ENCODE assay signal across 8 cellular contexts in the genomic region with DNA sequence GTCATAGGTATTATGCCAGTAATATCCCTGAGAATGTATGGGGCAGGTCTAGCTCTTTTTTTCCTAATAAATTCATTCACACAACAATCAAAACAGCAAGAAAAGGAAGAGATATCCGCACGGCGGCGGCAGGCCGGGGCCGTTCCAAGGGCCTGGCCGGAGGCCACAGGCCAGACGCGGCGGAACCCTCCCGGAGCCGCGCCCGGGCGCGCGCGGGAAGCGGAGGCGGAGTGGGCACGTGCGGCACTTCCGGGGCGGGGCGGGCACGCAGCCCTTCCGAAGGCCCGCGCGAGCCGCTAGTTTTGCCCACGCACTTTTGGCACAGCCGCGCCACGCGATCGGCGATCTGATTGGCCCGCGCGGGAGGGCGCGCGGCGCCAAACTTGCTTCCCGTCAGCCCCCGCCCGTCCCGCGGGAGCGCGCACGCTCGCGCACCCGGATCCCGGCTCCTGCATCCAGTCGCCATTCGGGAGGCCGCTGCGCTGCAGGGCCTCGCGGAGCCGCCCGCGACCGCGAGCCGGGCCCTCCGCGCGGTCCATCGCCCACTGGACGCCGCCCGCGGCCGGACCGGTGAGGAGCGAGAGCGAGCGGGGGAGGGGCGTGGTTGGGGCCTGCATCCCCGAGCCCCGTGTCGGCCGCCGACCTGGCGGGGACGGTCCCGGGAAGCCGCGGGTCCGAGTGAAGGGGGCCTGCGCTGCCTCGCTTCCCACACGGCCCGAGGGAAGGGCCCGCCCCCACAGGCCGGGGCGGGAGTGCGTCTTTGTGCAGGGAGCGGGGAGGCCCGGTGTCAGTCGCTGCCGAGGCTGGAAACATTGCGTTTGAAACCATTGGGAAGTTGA. TPM values are rescaled to one million over a fixed set of nuclear protein-coding genes. Genes with fewer than 3 reads are reported as not detected.
DNase-seq lines count a peak whose midpoint lies in the region; ATAC-seq, FAIRE-seq and TF ChIP-seq lines count a peak whose summit lies in the region.

A gene with protein sequence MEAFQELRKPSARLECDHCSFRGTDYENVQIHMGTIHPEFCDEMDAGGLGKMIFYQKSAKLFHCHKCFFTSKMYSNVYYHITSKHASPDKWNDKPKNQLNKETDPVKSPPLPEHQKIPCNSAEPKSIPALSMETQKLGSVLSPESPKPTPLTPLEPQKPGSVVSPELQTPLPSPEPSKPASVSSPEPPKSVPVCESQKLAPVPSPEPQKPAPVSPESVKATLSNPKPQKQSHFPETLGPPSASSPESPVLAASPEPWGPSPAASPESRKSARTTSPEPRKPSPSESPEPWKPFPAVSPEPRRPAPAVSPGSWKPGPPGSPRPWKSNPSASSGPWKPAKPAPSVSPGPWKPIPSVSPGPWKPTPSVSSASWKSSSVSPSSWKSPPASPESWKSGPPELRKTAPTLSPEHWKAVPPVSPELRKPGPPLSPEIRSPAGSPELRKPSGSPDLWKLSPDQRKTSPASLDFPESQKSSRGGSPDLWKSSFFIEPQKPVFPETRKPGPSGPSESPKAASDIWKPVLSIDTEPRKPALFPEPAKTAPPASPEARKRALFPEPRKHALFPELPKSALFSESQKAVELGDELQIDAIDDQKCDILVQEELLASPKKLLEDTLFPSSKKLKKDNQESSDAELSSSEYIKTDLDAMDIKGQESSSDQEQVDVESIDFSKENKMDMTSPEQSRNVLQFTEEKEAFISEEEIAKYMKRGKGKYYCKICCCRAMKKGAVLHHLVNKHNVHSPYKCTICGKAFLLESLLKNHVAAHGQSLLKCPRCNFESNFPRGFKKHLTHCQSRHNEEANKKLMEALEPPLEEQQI (plus strand): TSS at position 430 of the 839 bp plus-strand sequence. CDS start 9,340 bp downstream, outside the sequence.

- peaks cover 3% of the 10 kb centered on the region for H3K9me3 Mint-ChIP-seq in activated naive CD8-positive, alpha-beta T cell treated with anti-CD3 and anti-CD28 coated beads, Interleukin-2, amount 50 U/mL, for 24 hours

- H3K36me3 Mint-ChIP-seq in activated naive CD8-positive, alpha-beta T cell treated with anti-CD3 and anti-CD28 coated beads, Interleukin-2, amount 50 U/mL, for 24 hours (ENCODE audit: low read depth): peaks cover 21% of the 10 kb centered on the region

- H3K4me3 ChIP-seq in pancreas (peak within 1 kb of the TSS; percentile 80 to 94 (median 82)), thyroid gland (replicated peaks in 1 of 3) (peak within 1 kb of the TSS; percentile 51 to 91 (median 82))

- TF ChIP-seq POLR2A in GM12891 (IDR thresholded peaks at IDR 0.05; ENCODE audit: low read depth, low read length): peak; percentile 78
- peak; percentile 73 to 95 for TF ChIP-seq POLR2A in thyroid gland (IDR thresholded peaks at IDR 0.05)

- H3K9me3 ChIP-seq in pancreas (no peaks in the 10 kb centered on the region), thyroid gland (no peaks in the 10 kb centered on the region)

- DNase-seq in GM12891 (ENCODE audit: insufficient read length, low spot score): peak; percentile 81
- DNase-seq in NCI-H1417 (lab: John Stamatoyannopoulos, UW): peak; percentile 99 to 100 (median 99)
- DNase-seq in SW480 (ENCODE audit: low spot score): peak; percentile 95
- peak; percentile 95 for DNase-seq in activated naive CD8-positive, alpha-beta T cell treated with anti-CD3 and anti-CD28 coated beads, Interleukin-2, amount 50 U/mL, for 24 hours
- DNase-seq in Right ventricle myocardium superior: peak; percentile 99
- peak; percentile 93 to 98 (median 96) for DNase-seq in pancreas
- peak; percentile 97 for DNase-seq in thyroid gland

- H3K4me1 ChIP-seq in pancreas: peaks cover 11 to 29% (median 21%) of the 10 kb centered on the region in 3 donors
- peaks cover 12 to 31% of the 10 kb centered on the region in 2 donors for H3K4me1 ChIP-seq in thyroid gland

- peaks cover 52% of the 10 kb centered on the region for H3K4me1 Mint-ChIP-seq in activated naive CD8-positive, alpha-beta T cell treated with anti-CD3 and anti-CD28 coated beads, Interleukin-2, amount 50 U/mL, for 24 hours

- H3K27me3 ChIP-seq in pancreas: no peaks in the 10 kb centered on the region
- H3K27me3 ChIP-seq in thyroid gland: no peaks in the 10 kb centered on the region

- H3K27ac Mint-ChIP-seq in activated naive CD8-positive, alpha-beta T cell treated with anti-CD3 and anti-CD28 coated beads, Interleukin-2, amount 50 U/mL, for 24 hours: peak within 1 kb of the TSS; percentile 96

- ATAC-seq in HG02763 (IDR thresholded peaks at IDR 0.05; ENCODE audit: unreplicated experiment) (peak; percentile 84), Right ventricle myocardium superior (ENCODE audit: poor library complexity) (peak; percentile 97), pancreas (peak; percentile 93 to 97 (median 96))
- ATAC-seq in activated naive CD8-positive, alpha-beta T cell treated with anti-CD3 and anti-CD28 coated beads, Interleukin-2, amount 50 U/mL, for 24 hours: peak; percentile 86

- intact Hi-C loops in Right ventricle myocardium superior (cut with DNase I) (no loop called here), pancreas (cut with DNase I) (no loop called here), thyroid gland (cut with DNase I) (no loop called here)

- 0 to 1% methylated on average over 75 to 107 of the region's 107 CpGs for WGBS in pancreas, 2 donors
- WGBS in thyroid gland, 2 donors: 0 to 1% methylated on average over 53 to 58 of the region's 107 CpGs

- peak; percentile 99 for FAIRE-seq in GM12891 (lab: Jason Lieb, UNC)
- FAIRE-seq in pancreas (lab: Jason Lieb, UNC): no peak

- peak within 1 kb of the TSS; percentile 91 for H3K4me3 Mint-ChIP-seq in activated naive CD8-positive, alpha-beta T cell treated with anti-CD3 and anti-CD28 coated beads, Interleukin-2, amount 50 U/mL, for 24 hours

- no peak for TF ChIP-seq CTCF in pancreas (IDR thresholded peaks at IDR 0.05)
- no peak for TF ChIP-seq CTCF in thyroid gland (IDR thresholded peaks at IDR 0.05)

- no peaks in the 10 kb centered on the region for H3K36me3 ChIP-seq in pancreas
- no peaks in the 10 kb centered on the region for H3K36me3 ChIP-seq in thyroid gland

- no peaks in the 10 kb centered on the region for H3K27me3 Mint-ChIP-seq in activated naive CD8-positive, alpha-beta T cell treated with anti-CD3 and anti-CD28 coated beads, Interleukin-2, amount 50 U/mL, for 24 hours

- H3K27ac ChIP-seq in pancreas: peak within 1 kb of the TSS; percentile 56 to 82 (median 76)
- H3K27ac ChIP-seq in thyroid gland: peak within 1 kb of the TSS; percentile 83 to 94 (median 89)

TF ChIP-seq in GM12891, 5 proteins besides CTCF, POLR2A, EP300 and RAD21:
- TF ChIP-seq POU2F2 (IDR thresholded peaks at IDR 0.05; ENCODE audit: low read depth, low read length): peak; percentile 44; the same call in 1 of the 2 replicates
- peak; percentile 8 for TF ChIP-seq PAX5 (IDR thresholded peaks at IDR 0.05; ENCODE audit: insufficient read depth, low read length, severe bottlenecking)
- peak; percentile 78 for TF ChIP-seq POLR2AphosphoS5 (IDR thresholded peaks at IDR 0.05; ENCODE audit: low read depth, low read length)
- TF ChIP-seq SPI1 (IDR thresholded peaks at IDR 0.05; ENCODE audit: low read depth, low read length): 0 out of 2 replicates have a peak, but pooled peaks have one; percentile 9
- TF ChIP-seq TAF1 (IDR thresholded peaks at IDR 0.05; ENCODE audit: low read depth, low read length): peak; percentile 83; the same call in 1 of the 2 replicates

RNA-seq across cellular contexts. Expression of the gene that starts here (rescaled TPM):
- polyA plus RNA-seq in GM12891 (2012; ENCODE audit: low read depth, missing spikeins): 16.4 TPM
- total RNA-seq in Right ventricle myocardium superior (8.2 TPM), pancreas (10 to 100 TPM in 1 of 6 donors, 1 to 10 TPM in 5; 6.5 to 12.3 (median 8.8) TPM), thyroid gland (10 to 100 TPM; 15.6 to 32.1 (median 18.0) TPM)
- 1 to 10 TPM; 3.6 to 4.8 TPM for polyA plus RNA-seq in pancreas

Comparison
In these comparisons a context has a peak if more than half of its experiments do, and no peak if none do; other contexts are left out.
1. Peak in every context shown above with its lines: DNase-seq, ATAC-seq, H3K4me3 ChIP-seq and H3K27ac ChIP-seq.